In the genomic region with DNA sequence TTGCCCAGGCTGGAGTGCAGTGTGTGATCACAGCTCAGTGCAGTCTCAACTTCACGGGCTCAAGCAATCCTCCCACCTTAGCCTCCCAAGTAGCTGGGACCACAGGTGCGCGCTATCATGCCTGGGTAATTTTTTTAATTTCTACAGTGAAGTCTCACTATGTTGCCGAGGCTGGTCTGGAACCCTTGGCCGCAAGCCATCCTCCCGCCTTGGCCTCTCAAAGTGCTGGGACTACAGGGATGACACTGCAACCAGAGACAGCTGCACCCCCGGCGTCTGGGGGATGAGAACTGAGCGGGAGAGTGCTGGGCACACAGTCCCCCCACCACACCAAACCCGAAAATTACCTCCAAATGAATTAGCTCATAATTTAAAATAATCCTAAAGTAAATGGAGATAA, we compare ENCODE assay signal across 22 cellular contexts.
"Had no signal": no experiment of that assay in that cellular context is flagged by ENCODE, and none has a peak within 500 bp of the region (broad histone marks: within the 10 kb centered on the region; RNA-seq: fewer than 3 reads in every experiment).

No MANE protein-coding gene starts in this region.

- H3K27ac Mint-ChIP-seq: nephron; stimulated activated naive B cell treated with anti-CD40 and anti-IgM and Interleukin-4, amounts not matched to agents 10 μg/mL and 1 μg/mL and 100 μg/mL, for 72 hours; stimulated activated naive CD8-positive, alpha-beta T cell treated with anti-CD3 and anti-CD28 coated beads, Interleukin-15, Interleukin-2, amounts not matched to agents 100 ng/mL and 50 ng/mL, for 24 hours had no signal

- H3K9me3 Mint-ChIP-seq: nephron; stimulated activated naive B cell treated with anti-CD40 and anti-IgM and Interleukin-4, amounts not matched to agents 10 μg/mL and 1 μg/mL and 100 μg/mL, for 72 hours; stimulated activated naive CD8-positive, alpha-beta T cell treated with anti-CD3 and anti-CD28 coated beads, Interleukin-15, Interleukin-2, amounts not matched to agents 100 ng/mL and 50 ng/mL, for 24 hours had no signal

- DNase-seq: central memory CD4-positive, alpha-beta T cell; dorsolateral prefrontal cortex; effector CD4-positive, alpha-beta T cell; foreskin fibroblast; nucleus accumbens; stimulated activated CD4-positive, alpha-beta T cell treated with anti-CD3 and anti-CD28 coated beads, Interleukin-15, amount 100 ng/mL, for 24 hours; stimulated activated CD4-positive, alpha-beta T cell treated with anti-CD3 and anti-CD28 coated beads, Interleukin-2, amount 100 ng/mL, for 48 hours; stimulated activated naive B cell treated with anti-CD40 and anti-IgM and Interleukin-4, amounts not matched to agents 10 μg/mL and 1 μg/mL and 100 μg/mL, for 72 hours; uterus had no signal

- ATAC-seq: esophagus mucosa; left lung; lower lobe of right lung; stimulated activated naive B cell treated with anti-CD40 and anti-IgM and Interleukin-4, amounts not matched to agents 10 μg/mL and 1 μg/mL and 100 μg/mL, for 72 hours had no signal

- H3K4me1 ChIP-seq: gastrocnemius medialis, left lung, lower lobe of right lung, upper lobe of left lung, uterus had no signal

- H3K9me3 ChIP-seq: gastrocnemius medialis, left lung, lower lobe of right lung, ovary, thoracic aorta, tibial nerve, upper lobe of left lung, uterus had no signal

- H3K36me3 ChIP-seq: lower lobe of right lung, ovary, uterus had no signal

- H3K27ac ChIP-seq: dorsolateral prefrontal cortex, epithelial cell of prostate, hepatocyte, left lung, lower lobe of right lung, ovary, skin epidermis, thoracic aorta, tibial nerve, upper lobe of left lung, uterus had no signal

- H3K4me3 ChIP-seq: dorsolateral prefrontal cortex, gastrocnemius medialis, hepatocyte, left lung, lower lobe of right lung, ovary, skin epidermis, thoracic aorta, tibial nerve, upper lobe of left lung, uterus had no signal

- H3K27me3 Mint-ChIP-seq: stimulated activated naive B cell treated with anti-CD40 and anti-IgM and Interleukin-4, amounts not matched to agents 10 μg/mL and 1 μg/mL and 100 μg/mL, for 72 hours; stimulated activated naive CD8-positive, alpha-beta T cell treated with anti-CD3 and anti-CD28 coated beads, Interleukin-15, Interleukin-2, amounts not matched to agents 100 ng/mL and 50 ng/mL, for 24 hours had no signal

- H3K27me3 ChIP-seq: dorsolateral prefrontal cortex, gastrocnemius medialis, hepatocyte, left lung, ovary, tibial nerve, upper lobe of left lung, uterus had no signal

- H3K4me3 Mint-ChIP-seq: nephron; stimulated activated naive B cell treated with anti-CD40 and anti-IgM and Interleukin-4, amounts not matched to agents 10 μg/mL and 1 μg/mL and 100 μg/mL, for 72 hours; stimulated activated naive CD8-positive, alpha-beta T cell treated with anti-CD3 and anti-CD28 coated beads, Interleukin-15, Interleukin-2, amounts not matched to agents 100 ng/mL and 50 ng/mL, for 24 hours had no signal
